Comparison of ENCODE assay signal across 13 cellular contexts in genomic region chr1:66535149-66535548, GRCh38. TPM values are rescaled to one million over a fixed set of nuclear protein-coding genes. Genes with fewer than 3 reads are reported as not detected.
DNase-seq lines count a peak whose midpoint lies in the region; ATAC-seq and TF ChIP-seq lines count a peak whose summit lies in the region.
"Had no signal": no experiment of that assay in that cellular context is flagged by ENCODE, and none has a peak within 500 bp of the region (broad histone marks: within the 10 kb centered on the region; RNA-seq: fewer than 3 reads in every experiment).

No MANE protein-coding gene starts in this region.

- 71 to 80% methylated on average over 1 of the region's 1 CpG for WGBS in gastroesophageal sphincter (ENCODE audit: low coverage in 1 of 2), 2 donors
- 72 to 76% (median 72%) methylated on average over 1 of the region's 1 CpG for WGBS in psoas muscle, 3 donors
- WGBS in suprapubic skin: 96% methylated on average over 1 of the region's 1 CpG
- WGBS in lower leg skin, 2 donors: 84 to 93% methylated on average over 1 of the region's 1 CpG

- DNase-seq in AG10803 (ENCODE audit: low read depth) (no peak), psoas muscle (no peak), suprapubic skin (ENCODE audit: low spot score in 2 of 2) (no peak), erythroblast (lab: John Stamatoyannopoulos, UW) (no peak), lower leg skin (ENCODE audit: low spot score in 2 of 2) (no peak)
- DNase-seq: activated naive CD4-positive, alpha-beta T cell treated with anti-CD3 and anti-CD28 coated beads, Interleukin-2, amount 10 ng/mL, durations not matched to agents 7 days and 5 days; cortex of kidney; left lung; NCI-H524 treated with DMSO at 0.1 percent for 48 hours; ovary had no signal

- TF ChIP-seq EP300 in gastroesophageal sphincter (IDR thresholded peaks at IDR 0.05): no peak
- no peak for TF ChIP-seq EP300 in suprapubic skin (IDR thresholded peaks at IDR 0.05)

- no peaks in the 10 kb centered on the region for H3K36me3 ChIP-seq in gastroesophageal sphincter
- no peaks in the 10 kb centered on the region for H3K36me3 ChIP-seq in psoas muscle (ENCODE audit: insufficient read depth in 1 of 2, low read depth in 1 of 2)
- H3K36me3 ChIP-seq in suprapubic skin: no peaks in the 10 kb centered on the region
- H3K36me3 ChIP-seq: left lung, ovary had no signal

- TF ChIP-seq CTCF in AG10803 (conservative IDR thresholded peaks at IDR 0.05; ENCODE audit: low read length) (no peak), gastroesophageal sphincter (IDR thresholded peaks at IDR 0.05) (no peak), psoas muscle (IDR thresholded peaks at IDR 0.05) (no peak), suprapubic skin (IDR thresholded peaks at IDR 0.05) (no peak), lower leg skin (IDR thresholded peaks at IDR 0.05) (no peak)

- no peaks in the 10 kb centered on the region for H3K9me3 ChIP-seq in gastroesophageal sphincter
- no peaks in the 10 kb centered on the region for H3K9me3 ChIP-seq in psoas muscle
- H3K9me3 ChIP-seq in suprapubic skin: no peaks in the 10 kb centered on the region
- H3K9me3 ChIP-seq: left lung, ovary had no signal

- TF ChIP-seq POLR2A in gastroesophageal sphincter (IDR thresholded peaks at IDR 0.05) (no peak), suprapubic skin (IDR thresholded peaks at IDR 0.05) (no peak), erythroblast (IDR thresholded peaks at IDR 0.05; ENCODE audit: low read length) (no peak), lower leg skin (IDR thresholded peaks at IDR 0.05) (no peak)

- no peak for ATAC-seq in gastroesophageal sphincter
- ATAC-seq in psoas muscle: no peak
- no peak for ATAC-seq in GM18870 (IDR thresholded peaks at IDR 0.05; ENCODE audit: unreplicated experiment)
- ATAC-seq: left lung had no signal

- H3K4me3 ChIP-seq in AG10803 (ENCODE audit: low read length) (peak overlapping the region; percentile 74), gastroesophageal sphincter (peak overlapping the region in 1 of 2 donors; percentile 57), psoas muscle (peak overlapping the region; percentile 60), suprapubic skin (no peak overlapping the region), lower leg skin (ENCODE audit: low read depth, poor library complexity, severe bottlenecking) (no peak overlapping the region)
- H3K4me3 ChIP-seq: ovary had no signal

- no peaks in the 10 kb centered on the region for H3K27me3 ChIP-seq in gastroesophageal sphincter
- H3K27me3 ChIP-seq in psoas muscle (ENCODE audit: insufficient read depth in 3 of 3, low read length in 2 of 3): peaks cover 0 to 28% (median 6%) of the 10 kb centered on the region in 3 donors
- H3K27me3 ChIP-seq in suprapubic skin: peaks cover 18% of the 10 kb centered on the region
- H3K27me3 ChIP-seq: ovary had no signal

- peak overlapping the region; percentile 34 for H3K27ac ChIP-seq in angular gyrus (ENCODE audit: low read depth, low read length)
- H3K27ac ChIP-seq in gastroesophageal sphincter: peak overlapping the region in 3 of 4 donors; percentile 63 to 85 (median 79)
- peak overlapping the region; percentile 34 for H3K27ac ChIP-seq in psoas muscle
- H3K27ac ChIP-seq in suprapubic skin: no peak overlapping the region
- H3K27ac ChIP-seq: ovary had no signal

- intact Hi-C loops in psoas muscle (cut with DNase I) (no loop called here), lower leg skin (cut with DNase I; ENCODE audit: low total_unique reads) (no loop called here)

- peaks cover 0 to 38% (median 5%) of the 10 kb centered on the region in 3 donors for H3K4me1 ChIP-seq in gastroesophageal sphincter
- H3K4me1 ChIP-seq in psoas muscle: no peaks in the 10 kb centered on the region
- H3K4me1 ChIP-seq in suprapubic skin: peaks cover 13% of the 10 kb centered on the region

RNA-seq across cellular contexts. Expression of gene SGIP1, which starts 1.2 kb away (rescaled TPM):
- 10 to 100 TPM in 2 of 4 donors, 1 to 10 TPM in 2; 6.5 to 14.0 (median 10.7) TPM for total RNA-seq in gastroesophageal sphincter
- total RNA-seq in psoas muscle: 1 to 10 TPM in 3 of 4 donors, under 1 TPM in 1; 0.74 to 3.7 (median 1.6) TPM
- 1 to 10 TPM in 2 of 3 donors, under 1 TPM in 1; 0.79 to 1.5 (median 1.0) TPM for polyA plus RNA-seq in psoas muscle
- total RNA-seq in suprapubic skin: 1 to 10 TPM in 1 of 4 donors, under 1 TPM in 3; 0.10 to 2.8 (median 0.66) TPM
- 1 to 10 TPM in 2 of 4 donors, under 1 TPM in 2; 0.39 to 7.0 (median 2.4) TPM for total RNA-seq in lower leg skin

Comparison
In these comparisons a context has a peak if more than half of its experiments do, and no peak if none do; other contexts are left out.
1. H3K4me3 ChIP-seq: peak in AG10803 (single experiment) and psoas muscle (single experiment); none in suprapubic skin (single experiment) and lower leg skin (single experiment).